1 cellular context compared by ENCODE assay signal in the genomic region with DNA sequence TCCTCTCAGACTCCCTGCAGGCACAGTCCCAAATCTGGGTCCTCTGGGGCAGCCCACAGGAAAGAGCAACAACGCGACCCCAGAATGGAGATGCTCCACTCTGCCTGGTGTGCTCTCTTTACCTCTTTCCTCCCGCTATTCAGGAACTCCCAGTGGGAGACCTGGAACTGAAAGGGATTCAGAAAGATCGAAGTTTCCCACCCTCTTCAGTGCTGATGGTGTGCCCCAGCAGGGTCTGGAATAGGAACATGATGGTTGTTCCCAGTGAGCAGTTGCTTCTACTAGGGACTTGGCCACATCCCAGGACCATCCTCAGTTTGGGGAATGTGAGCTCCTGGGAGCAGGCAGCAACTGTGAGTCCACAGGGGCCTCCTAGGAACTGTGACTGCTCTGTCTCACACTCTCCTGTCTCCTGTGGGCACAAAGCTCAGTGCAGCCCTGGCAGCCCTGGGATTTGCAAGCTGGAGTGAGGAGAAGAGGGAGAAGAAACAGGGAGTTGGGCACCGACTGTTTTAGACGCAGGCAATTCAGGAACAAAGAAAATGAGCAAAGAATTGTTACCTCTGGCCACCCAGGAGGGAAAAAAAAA.
TF ChIP-seq lines count a peak whose summit lies in the region.

No MANE protein-coding gene starts in this region.

TF ChIP-seq in K562, 482 proteins besides CTCF, POLR2A, EP300 and RAD21:
- TF ChIP-seq, protein P1, sequence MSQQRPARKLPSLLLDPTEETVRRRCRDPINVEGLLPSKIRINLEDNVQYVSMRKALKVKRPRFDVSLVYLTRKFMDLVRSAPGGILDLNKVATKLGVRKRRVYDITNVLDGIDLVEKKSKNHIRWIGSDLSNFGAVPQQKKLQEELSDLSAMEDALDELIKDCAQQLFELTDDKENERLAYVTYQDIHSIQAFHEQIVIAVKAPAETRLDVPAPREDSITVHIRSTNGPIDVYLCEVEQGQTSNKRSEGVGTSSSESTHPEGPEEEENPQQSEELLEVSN (IDR thresholded peaks at IDR 0.05; ENCODE audit: borderline replicate concordance in 1 of 2, extremely low read depth in 1 of 2, insufficient read depth in 1 of 2, insufficient read length in 1 of 2, low read depth in 1 of 2, low read length in 1 of 2, poor library complexity in 1 of 2, severe bottlenecking in 1 of 2), result no peak
- TF ChIP-seq MEF2A (IDR thresholded peaks at IDR 0.05; ENCODE audit: control insufficient read depth, low read depth, low read length), result no peak
- TF ChIP-seq C11orf30 (IDR thresholded peaks at IDR 0.05; ENCODE audit: low read depth), result no peak
- TF ChIP-seq, protein P2, sequence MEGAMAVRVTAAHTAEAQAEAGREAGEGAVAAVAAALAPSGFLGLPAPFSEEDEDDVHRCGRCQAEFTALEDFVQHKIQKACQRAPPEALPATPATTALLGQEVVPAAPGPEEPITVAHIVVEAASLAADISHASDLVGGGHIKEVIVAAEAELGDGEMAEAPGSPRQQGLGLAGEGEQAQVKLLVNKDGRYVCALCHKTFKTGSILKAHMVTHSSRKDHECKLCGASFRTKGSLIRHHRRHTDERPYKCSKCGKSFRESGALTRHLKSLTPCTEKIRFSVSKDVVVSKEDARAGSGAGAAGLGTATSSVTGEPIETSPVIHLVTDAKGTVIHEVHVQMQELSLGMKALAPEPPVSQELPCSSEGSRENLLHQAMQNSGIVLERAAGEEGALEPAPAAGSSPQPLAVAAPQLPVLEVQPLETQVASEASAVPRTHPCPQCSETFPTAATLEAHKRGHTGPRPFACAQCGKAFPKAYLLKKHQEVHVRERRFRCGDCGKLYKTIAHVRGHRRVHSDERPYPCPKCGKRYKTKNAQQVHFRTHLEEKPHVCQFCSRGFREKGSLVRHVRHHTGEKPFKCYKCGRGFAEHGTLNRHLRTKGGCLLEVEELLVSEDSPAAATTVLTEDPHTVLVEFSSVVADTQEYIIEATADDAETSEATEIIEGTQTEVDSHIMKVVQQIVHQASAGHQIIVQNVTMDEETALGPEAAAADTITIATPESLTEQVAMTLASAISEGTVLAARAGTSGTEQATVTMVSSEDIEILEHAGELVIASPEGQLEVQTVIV (CRISPR knock-in tag; IDR thresholded peaks at IDR 0.05; ENCODE audit: borderline replicate concordance), result no peak
- no peak for TF ChIP-seq ZFX (CRISPR knock-in tag; IDR thresholded peaks at IDR 0.05)
- TF ChIP-seq, protein P3, sequence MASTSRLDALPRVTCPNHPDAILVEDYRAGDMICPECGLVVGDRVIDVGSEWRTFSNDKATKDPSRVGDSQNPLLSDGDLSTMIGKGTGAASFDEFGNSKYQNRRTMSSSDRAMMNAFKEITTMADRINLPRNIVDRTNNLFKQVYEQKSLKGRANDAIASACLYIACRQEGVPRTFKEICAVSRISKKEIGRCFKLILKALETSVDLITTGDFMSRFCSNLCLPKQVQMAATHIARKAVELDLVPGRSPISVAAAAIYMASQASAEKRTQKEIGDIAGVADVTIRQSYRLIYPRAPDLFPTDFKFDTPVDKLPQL (IDR thresholded peaks at IDR 0.05; ENCODE audit: extremely low read depth, insufficient read length), result no peak
- no peak for TF ChIP-seq KHSRP (IDR thresholded peaks at IDR 0.05)
- TF ChIP-seq, protein P4, sequence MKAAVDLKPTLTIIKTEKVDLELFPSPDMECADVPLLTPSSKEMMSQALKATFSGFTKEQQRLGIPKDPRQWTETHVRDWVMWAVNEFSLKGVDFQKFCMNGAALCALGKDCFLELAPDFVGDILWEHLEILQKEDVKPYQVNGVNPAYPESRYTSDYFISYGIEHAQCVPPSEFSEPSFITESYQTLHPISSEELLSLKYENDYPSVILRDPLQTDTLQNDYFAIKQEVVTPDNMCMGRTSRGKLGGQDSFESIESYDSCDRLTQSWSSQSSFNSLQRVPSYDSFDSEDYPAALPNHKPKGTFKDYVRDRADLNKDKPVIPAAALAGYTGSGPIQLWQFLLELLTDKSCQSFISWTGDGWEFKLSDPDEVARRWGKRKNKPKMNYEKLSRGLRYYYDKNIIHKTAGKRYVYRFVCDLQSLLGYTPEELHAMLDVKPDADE (conservative IDR thresholded peaks at IDR 0.05; ENCODE audit: control insufficient read depth, low read depth, low read length), result no peak
- TF ChIP-seq FOXK1 (CRISPR knock-in tag; IDR thresholded peaks at IDR 0.05; ENCODE audit: borderline replicate concordance), result no peak
- TF ChIP-seq, protein P5, sequence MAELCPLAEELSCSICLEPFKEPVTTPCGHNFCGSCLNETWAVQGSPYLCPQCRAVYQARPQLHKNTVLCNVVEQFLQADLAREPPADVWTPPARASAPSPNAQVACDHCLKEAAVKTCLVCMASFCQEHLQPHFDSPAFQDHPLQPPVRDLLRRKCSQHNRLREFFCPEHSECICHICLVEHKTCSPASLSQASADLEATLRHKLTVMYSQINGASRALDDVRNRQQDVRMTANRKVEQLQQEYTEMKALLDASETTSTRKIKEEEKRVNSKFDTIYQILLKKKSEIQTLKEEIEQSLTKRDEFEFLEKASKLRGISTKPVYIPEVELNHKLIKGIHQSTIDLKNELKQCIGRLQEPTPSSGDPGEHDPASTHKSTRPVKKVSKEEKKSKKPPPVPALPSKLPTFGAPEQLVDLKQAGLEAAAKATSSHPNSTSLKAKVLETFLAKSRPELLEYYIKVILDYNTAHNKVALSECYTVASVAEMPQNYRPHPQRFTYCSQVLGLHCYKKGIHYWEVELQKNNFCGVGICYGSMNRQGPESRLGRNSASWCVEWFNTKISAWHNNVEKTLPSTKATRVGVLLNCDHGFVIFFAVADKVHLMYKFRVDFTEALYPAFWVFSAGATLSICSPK (IDR thresholded peaks at IDR 0.05; ENCODE audit: borderline replicate concordance), result no peak
- TF ChIP-seq BRD9 (IDR thresholded peaks at IDR 0.05; ENCODE audit: low read depth, partially characterized antibody), result no peak
- TF ChIP-seq, protein P6, sequence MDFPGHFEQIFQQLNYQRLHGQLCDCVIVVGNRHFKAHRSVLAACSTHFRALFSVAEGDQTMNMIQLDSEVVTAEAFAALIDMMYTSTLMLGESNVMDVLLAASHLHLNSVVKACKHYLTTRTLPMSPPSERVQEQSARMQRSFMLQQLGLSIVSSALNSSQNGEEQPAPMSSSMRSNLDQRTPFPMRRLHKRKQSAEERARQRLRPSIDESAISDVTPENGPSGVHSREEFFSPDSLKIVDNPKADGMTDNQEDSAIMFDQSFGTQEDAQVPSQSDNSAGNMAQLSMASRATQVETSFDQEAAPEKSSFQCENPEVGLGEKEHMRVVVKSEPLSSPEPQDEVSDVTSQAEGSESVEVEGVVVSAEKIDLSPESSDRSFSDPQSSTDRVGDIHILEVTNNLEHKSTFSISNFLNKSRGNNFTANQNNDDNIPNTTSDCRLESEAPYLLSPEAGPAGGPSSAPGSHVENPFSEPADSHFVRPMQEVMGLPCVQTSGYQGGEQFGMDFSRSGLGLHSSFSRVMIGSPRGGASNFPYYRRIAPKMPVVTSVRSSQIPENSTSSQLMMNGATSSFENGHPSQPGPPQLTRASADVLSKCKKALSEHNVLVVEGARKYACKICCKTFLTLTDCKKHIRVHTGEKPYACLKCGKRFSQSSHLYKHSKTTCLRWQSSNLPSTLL (IDR thresholded peaks at IDR 0.05), result no peak
- TF ChIP-seq ZNF175 (CRISPR knock-in tag; IDR thresholded peaks at IDR 0.05; ENCODE audit: low read depth), result no peak
- TF ChIP-seq, protein P7, sequence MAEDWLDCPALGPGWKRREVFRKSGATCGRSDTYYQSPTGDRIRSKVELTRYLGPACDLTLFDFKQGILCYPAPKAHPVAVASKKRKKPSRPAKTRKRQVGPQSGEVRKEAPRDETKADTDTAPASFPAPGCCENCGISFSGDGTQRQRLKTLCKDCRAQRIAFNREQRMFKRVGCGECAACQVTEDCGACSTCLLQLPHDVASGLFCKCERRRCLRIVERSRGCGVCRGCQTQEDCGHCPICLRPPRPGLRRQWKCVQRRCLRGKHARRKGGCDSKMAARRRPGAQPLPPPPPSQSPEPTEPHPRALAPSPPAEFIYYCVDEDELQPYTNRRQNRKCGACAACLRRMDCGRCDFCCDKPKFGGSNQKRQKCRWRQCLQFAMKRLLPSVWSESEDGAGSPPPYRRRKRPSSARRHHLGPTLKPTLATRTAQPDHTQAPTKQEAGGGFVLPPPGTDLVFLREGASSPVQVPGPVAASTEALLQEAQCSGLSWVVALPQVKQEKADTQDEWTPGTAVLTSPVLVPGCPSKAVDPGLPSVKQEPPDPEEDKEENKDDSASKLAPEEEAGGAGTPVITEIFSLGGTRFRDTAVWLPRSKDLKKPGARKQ (CRISPR knock-in tag; IDR thresholded peaks at IDR 0.05), result no peak
- TF ChIP-seq, protein P8, sequence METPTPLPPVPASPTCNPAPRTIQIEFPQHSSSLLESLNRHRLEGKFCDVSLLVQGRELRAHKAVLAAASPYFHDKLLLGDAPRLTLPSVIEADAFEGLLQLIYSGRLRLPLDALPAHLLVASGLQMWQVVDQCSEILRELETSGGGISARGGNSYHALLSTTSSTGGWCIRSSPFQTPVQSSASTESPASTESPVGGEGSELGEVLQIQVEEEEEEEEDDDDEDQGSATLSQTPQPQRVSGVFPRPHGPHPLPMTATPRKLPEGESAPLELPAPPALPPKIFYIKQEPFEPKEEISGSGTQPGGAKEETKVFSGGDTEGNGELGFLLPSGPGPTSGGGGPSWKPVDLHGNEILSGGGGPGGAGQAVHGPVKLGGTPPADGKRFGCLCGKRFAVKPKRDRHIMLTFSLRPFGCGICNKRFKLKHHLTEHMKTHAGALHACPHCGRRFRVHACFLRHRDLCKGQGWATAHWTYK (CRISPR knock-in tag; IDR thresholded peaks at IDR 0.05), result no peak
- TF ChIP-seq ILK (tag; IDR thresholded peaks at IDR 0.05; ENCODE audit: borderline replicate concordance, low read depth), result no peak
- TF ChIP-seq SMARCE1 (IDR thresholded peaks at IDR 0.05), result no peak
- TF ChIP-seq, protein P9, sequence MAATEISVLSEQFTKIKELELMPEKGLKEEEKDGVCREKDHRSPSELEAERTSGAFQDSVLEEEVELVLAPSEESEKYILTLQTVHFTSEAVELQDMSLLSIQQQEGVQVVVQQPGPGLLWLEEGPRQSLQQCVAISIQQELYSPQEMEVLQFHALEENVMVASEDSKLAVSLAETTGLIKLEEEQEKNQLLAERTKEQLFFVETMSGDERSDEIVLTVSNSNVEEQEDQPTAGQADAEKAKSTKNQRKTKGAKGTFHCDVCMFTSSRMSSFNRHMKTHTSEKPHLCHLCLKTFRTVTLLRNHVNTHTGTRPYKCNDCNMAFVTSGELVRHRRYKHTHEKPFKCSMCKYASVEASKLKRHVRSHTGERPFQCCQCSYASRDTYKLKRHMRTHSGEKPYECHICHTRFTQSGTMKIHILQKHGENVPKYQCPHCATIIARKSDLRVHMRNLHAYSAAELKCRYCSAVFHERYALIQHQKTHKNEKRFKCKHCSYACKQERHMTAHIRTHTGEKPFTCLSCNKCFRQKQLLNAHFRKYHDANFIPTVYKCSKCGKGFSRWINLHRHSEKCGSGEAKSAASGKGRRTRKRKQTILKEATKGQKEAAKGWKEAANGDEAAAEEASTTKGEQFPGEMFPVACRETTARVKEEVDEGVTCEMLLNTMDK (IDR thresholded peaks at IDR 0.05; ENCODE audit: borderline replicate concordance, insufficient read depth, low read depth, low read length, poor library complexity, severe bottlenecking), result no peak
- TF ChIP-seq NFE2L1 (tag; IDR thresholded peaks at IDR 0.05; ENCODE audit: borderline replicate concordance, low read depth), result no peak
- TF ChIP-seq NFATC3 (IDR thresholded peaks at IDR 0.05), result no peak
